9 cellular contexts compared by ENCODE assay signal in genomic region chr5:154557548-154557947, GRCh38.
"Had no signal": no experiment of that assay in that cellular context is flagged by ENCODE, and none has a peak within 500 bp of the region (broad histone marks: within the 10 kb centered on the region; RNA-seq: fewer than 3 reads in every experiment).

No MANE protein-coding gene starts in this region.

- H3K4me3 ChIP-seq: GM23338 had no signal

- H3K4me2 ChIP-seq: GM23338, KMS-11 had no signal

- H2AFZ ChIP-seq: GM23338 had no signal

- ATAC-seq: GM23338 had no signal

- H3K27ac ChIP-seq: KMS-11 had no signal

- DNase-seq: H9, HCEC 1CT, Kasumi-1, KBM-7 had no signal

- FAIRE-seq: H1, H54, HTR-8/SVneo had no signal

- H3K9ac ChIP-seq: KMS-11 had no signal
